26 cellular contexts compared by ENCODE assay signal in the genomic region with DNA sequence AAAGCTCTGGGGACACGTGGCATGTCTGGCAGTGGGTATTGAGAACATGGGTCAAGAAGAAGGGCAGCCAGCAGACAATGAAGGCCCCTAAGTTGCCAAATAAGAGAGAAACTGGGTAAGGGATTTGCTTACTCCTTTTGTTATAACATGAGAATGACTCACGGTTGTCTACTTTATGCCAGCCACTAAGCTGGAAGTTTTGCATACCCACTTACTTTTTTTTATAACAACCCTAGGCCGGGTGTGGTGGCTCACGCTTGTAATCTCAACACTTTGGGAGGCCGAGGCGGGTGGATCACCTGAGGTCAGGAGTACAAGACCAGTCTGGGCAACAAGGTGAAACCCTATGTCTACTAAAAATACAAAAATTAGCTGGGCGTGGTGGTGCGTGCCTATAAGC. TPM values are rescaled to one million over a fixed set of nuclear protein-coding genes. Genes with fewer than 3 reads are reported as not detected.
"Had no signal": no experiment of that assay in that cellular context is flagged by ENCODE, and none has a peak within 500 bp of the region (broad histone marks: within the 10 kb centered on the region; RNA-seq: fewer than 3 reads in every experiment).

No MANE protein-coding gene starts in this region.

- H3K27me3 Mint-ChIP-seq: activated B cell treated with CpG ODN at 0.5 μM for 24 hours had no signal

- H3K4me1 Mint-ChIP-seq: activated B cell treated with CpG ODN at 0.5 μM for 24 hours; activated naive CD8-positive, alpha-beta T cell treated with anti-CD3 and anti-CD28 coated beads, Interleukin-2, amount 10 ng/mL, durations not matched to agents 7 days and 5 days; mesothelial cell of epicardium; nephron; stimulated activated naive B cell treated with anti-CD40 and anti-IgM and Interleukin-4, amounts not matched to agents 10 μg/mL and 1 μg/mL and 100 μg/mL, for 72 hours had no signal

- H3K4me1 ChIP-seq: lower lobe of right lung, spleen had no signal

- H3K9me3 ChIP-seq: lower lobe of right lung, spleen, thoracic aorta had no signal

- H3K36me3 Mint-ChIP-seq: activated naive CD8-positive, alpha-beta T cell treated with anti-CD3 and anti-CD28 coated beads, Interleukin-2, amount 10 ng/mL, durations not matched to agents 7 days and 5 days; mesothelial cell of epicardium; stimulated activated naive B cell treated with anti-CD40 and anti-IgM and Interleukin-4, amounts not matched to agents 10 μg/mL and 1 μg/mL and 100 μg/mL, for 72 hours had no signal

- DNase-seq: activated B cell treated with CpG ODN at 0.5 μM for 24 hours; activated CD4-positive, alpha-beta T cell treated with anti-CD3 and anti-CD28 coated beads, Interleukin-2, amount 50 U/mL, for 1 hour; activated naive CD4-positive, alpha-beta T cell treated with Interleukin-2 at 50 U/mL for 16 hours; activated naive CD8-positive, alpha-beta T cell treated with anti-CD3 and anti-CD28 coated beads, Interleukin-2, amount 10 ng/mL, durations not matched to agents 7 days and 5 days; anterior cingulate cortex; effector memory CD8-positive, alpha-beta T cell; hypothalamus; islet precursor cell; left colon; lower lobe of right lung; spleen; stimulated activated CD4-positive, alpha-beta T cell treated with anti-CD3 and anti-CD28 coated beads, Interleukin-4, amount 100 ng/mL, for 4 hours; stimulated activated naive B cell treated with anti-CD40 and anti-IgM and Interleukin-4, amounts not matched to agents 10 μg/mL and 1 μg/mL and 100 μg/mL, for 72 hours had no signal

- H3K27ac Mint-ChIP-seq: activated B cell treated with CpG ODN at 0.5 μM for 24 hours; activated naive CD8-positive, alpha-beta T cell treated with anti-CD3 and anti-CD28 coated beads, Interleukin-2, amount 10 ng/mL, durations not matched to agents 7 days and 5 days; activated T-helper 2 cell treated with anti-CD3 and anti-CD28 coated beads, Interferon-gamma antibody, Interleukin-2, Interleukin-4, amounts not matched to agents 10 μg/mL and 5 μg/mL and 100 μg/mL, durations not matched to agents 14 hours and 24 hours and 36 hours; effector memory CD8-positive, alpha-beta T cell; mesothelial cell of epicardium; nephron; stimulated activated naive B cell treated with anti-CD40 and anti-IgM and Interleukin-4, amounts not matched to agents 10 μg/mL and 1 μg/mL and 100 μg/mL, for 72 hours; T-helper 2 cell treated with Interferon-gamma antibody and Interleukin-4, amounts not matched to agents 5 μg/mL and 100 μg/mL, for 36 hours had no signal

- H3K9me3 Mint-ChIP-seq: activated B cell treated with CpG ODN at 0.5 μM for 24 hours; activated naive CD8-positive, alpha-beta T cell treated with anti-CD3 and anti-CD28 coated beads, Interleukin-2, amount 10 ng/mL, durations not matched to agents 7 days and 5 days; activated T-helper 2 cell treated with anti-CD3 and anti-CD28 coated beads, Interferon-gamma antibody, Interleukin-2, Interleukin-4, amounts not matched to agents 10 μg/mL and 5 μg/mL and 100 μg/mL, durations not matched to agents 14 hours and 24 hours and 36 hours; effector memory CD8-positive, alpha-beta T cell; mesothelial cell of epicardium; nephron; stimulated activated naive B cell treated with anti-CD40 and anti-IgM and Interleukin-4, amounts not matched to agents 10 μg/mL and 1 μg/mL and 100 μg/mL, for 72 hours; T-helper 2 cell treated with Interferon-gamma antibody and Interleukin-4, amounts not matched to agents 5 μg/mL and 100 μg/mL, for 36 hours had no signal

- H3K4me3 Mint-ChIP-seq: activated B cell treated with CpG ODN at 0.5 μM for 24 hours; activated naive CD8-positive, alpha-beta T cell treated with anti-CD3 and anti-CD28 coated beads, Interleukin-2, amount 10 ng/mL, durations not matched to agents 7 days and 5 days; effector memory CD8-positive, alpha-beta T cell; mesothelial cell of epicardium; nephron; stimulated activated naive B cell treated with anti-CD40 and anti-IgM and Interleukin-4, amounts not matched to agents 10 μg/mL and 1 μg/mL and 100 μg/mL, for 72 hours; T-helper 2 cell treated with Interferon-gamma antibody and Interleukin-4, amounts not matched to agents 5 μg/mL and 100 μg/mL, for 36 hours had no signal

- H3K36me3 ChIP-seq: lower lobe of right lung, spleen, thoracic aorta had no signal

- H3K4me3 ChIP-seq: lower lobe of right lung, SK-N-MC, spleen, thoracic aorta had no signal

- ATAC-seq: effector memory CD8-positive, alpha-beta T cell; left colon; lower lobe of right lung; stimulated activated naive B cell treated with anti-CD40 and anti-IgM and Interleukin-4, amounts not matched to agents 10 μg/mL and 1 μg/mL and 100 μg/mL, for 72 hours had no signal

- H3K27ac ChIP-seq: epithelial cell of prostate, lower lobe of right lung, SK-N-MC, spleen, thoracic aorta had no signal

- H3K27me3 ChIP-seq: spleen had no signal

RNA-seq across cellular contexts. Expression of gene DRD3, which starts 50.0 kb away (rescaled TPM):
- total RNA-seq: activated B cell treated with CpG ODN at 0.5 μM for 24 hours; activated CD8-positive, alpha-beta memory T cell treated with anti-CD3 and anti-CD28 coated beads for 36 hours; chondrocyte; dermis microvascular lymphatic vessel endothelial cell; glomerular endothelial cell; left colon; lower lobe of right lung; mesothelial cell of epicardium; renal cortical epithelial cell; thoracic aorta; ureter had no signal
- polyA plus RNA-seq: spleen had no signal
